6 cellular contexts compared by ENCODE assay signal in the genomic region with DNA sequence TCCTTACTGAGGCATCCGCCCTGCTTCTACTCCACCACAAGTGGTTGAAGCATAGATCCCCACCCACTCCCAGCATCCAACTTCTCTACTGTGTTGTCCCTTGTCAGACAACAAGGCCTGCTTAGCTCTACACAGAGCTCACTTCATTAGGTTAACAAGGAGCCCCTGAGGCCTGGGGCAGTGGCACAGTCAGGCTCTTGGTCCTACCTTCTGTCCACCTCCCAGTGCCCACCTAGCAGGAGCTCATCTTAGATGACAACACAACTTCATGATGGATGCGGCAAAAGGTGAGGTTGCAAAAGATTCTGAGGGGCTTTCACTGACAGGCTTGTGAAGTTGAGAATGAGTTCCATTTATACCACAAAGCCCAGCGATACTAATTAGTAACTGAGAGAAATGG.
"Had no signal": no experiment of that assay in that cellular context is flagged by ENCODE, and none has a peak within 500 bp of the region (broad histone marks: within the 10 kb centered on the region; RNA-seq: fewer than 3 reads in every experiment).

No MANE protein-coding gene starts in this region.

- H3K27ac ChIP-seq: HL-60 had no signal

- H3K4me3 ChIP-seq: K562 had no signal

- ATAC-seq: HepG2, K562 had no signal

- DNase-seq: IMR-90, KBM-7, KG1 had no signal
